In the genomic region with DNA sequence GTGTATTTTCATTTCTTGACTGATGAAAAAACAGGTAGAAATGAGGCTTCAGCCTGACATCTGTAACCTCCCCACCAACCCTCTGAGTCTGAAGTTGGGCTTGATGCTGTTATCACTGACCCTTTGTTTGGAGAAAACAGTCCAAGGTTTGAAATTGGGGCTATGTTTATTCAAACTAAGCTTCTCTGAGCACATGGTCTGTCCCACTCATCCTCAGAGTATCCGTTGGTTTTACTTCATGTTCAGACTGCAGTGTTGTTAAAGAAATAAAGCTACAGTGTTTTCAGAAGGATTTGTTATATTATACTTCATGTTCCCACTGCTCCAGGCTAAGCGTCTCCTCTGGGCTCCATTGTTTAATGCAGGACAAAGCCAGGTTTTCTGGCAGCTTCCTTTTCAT, we compare ENCODE assay signal across 10 cellular contexts. TPM values are rescaled to one million over a fixed set of nuclear protein-coding genes. Genes with fewer than 3 reads are reported as not detected.
DNase-seq lines count a peak whose midpoint lies in the region; ATAC-seq and TF ChIP-seq lines count a peak whose summit lies in the region.
"Had no signal": no experiment of that assay in that cellular context is flagged by ENCODE, and none has a peak within 500 bp of the region (broad histone marks: within the 10 kb centered on the region; RNA-seq: fewer than 3 reads in every experiment).

No MANE protein-coding gene starts in this region.

- H3K9me3 ChIP-seq in Karpas-422 (ENCODE audit: low read length), result no peaks in the 10 kb centered on the region
- no peaks in the 10 kb centered on the region for H3K9me3 ChIP-seq in esophagus muscularis mucosa
- H3K9me3 ChIP-seq in skeletal muscle satellite cell (replicated peaks; ENCODE audit: low read length), result no peaks in the 10 kb centered on the region
- H3K9me3 ChIP-seq: lower lobe of right lung had no signal

- peaks cover 76% of the 10 kb centered on the region for H3K4me1 ChIP-seq in Karpas-422 (ENCODE audit: low read length)
- peaks cover 41 to 73% (median 65%) of the 10 kb centered on the region in 4 donors for H3K4me1 ChIP-seq in esophagus muscularis mucosa
- H3K4me1 ChIP-seq in skeletal muscle satellite cell (ENCODE audit: control insufficient read depth, insufficient read depth, low read length), result peaks cover 55% of the 10 kb centered on the region

- H3K27me3 ChIP-seq in Karpas-422 (ENCODE audit: low read length) (no peaks in the 10 kb centered on the region), esophagus muscularis mucosa (no peaks in the 10 kb centered on the region), skeletal muscle satellite cell (ENCODE audit: control insufficient read depth, insufficient read depth, low read length) (no peaks in the 10 kb centered on the region)

- peak overlapping the region; percentile 22 for H3K27ac ChIP-seq in Karpas-422 (ENCODE audit: low read length)
- H3K27ac ChIP-seq in esophagus muscularis mucosa (replicated peaks in 1 of 4), result peak overlapping the region; percentile 54 to 95 (median 82)
- H3K27ac ChIP-seq: lower lobe of right lung, SK-N-MC had no signal

- H3K79me2 ChIP-seq in Karpas-422 (ENCODE audit: low read length), result peaks cover 94% of the 10 kb centered on the region

- no peak for TF ChIP-seq POLR2A in esophagus muscularis mucosa (IDR thresholded peaks at IDR 0.05; ENCODE audit: low read depth)

- H3K4me3 ChIP-seq in Karpas-422 (ENCODE audit: low read length) (no peak overlapping the region), WI38 (ENCODE audit: low read depth, low read length) (0 out of 2 replicates have a peak overlapping the region, but pooled peaks have one; percentile 0), esophagus muscularis mucosa (no peak overlapping the region), skeletal muscle satellite cell (ENCODE audit: low read length) (no peak overlapping the region)
- H3K4me3 ChIP-seq: lower lobe of right lung, SK-N-MC had no signal

- intact Hi-C loops in esophagus muscularis mucosa (cut with DNase I), result no loop called here

- H3K36me3 ChIP-seq in Karpas-422 (ENCODE audit: insufficient read depth, low read length) (0 out of 2 replicates have a peak, but pooled peaks cover 3% of the 10 kb centered on the region), esophagus muscularis mucosa (peaks cover 0 to 3% (median 0%) of the 10 kb centered on the region in 4 donors), skeletal muscle satellite cell (ENCODE audit: insufficient read depth, low read length) (peaks cover 4% of the 10 kb centered on the region)
- H3K36me3 ChIP-seq: lower lobe of right lung had no signal

- DNase-seq in Karpas-422, result no peak
- peak; percentile 75 for DNase-seq in esophagus muscularis mucosa (ENCODE audit: extremely low spot score)
- no peak for DNase-seq in putamen (ENCODE audit: low spot score)
- DNase-seq: lower lobe of right lung, NCI-H526 treated with DMSO at 0.1 percent for 48 hours had no signal

- no peaks in the 10 kb centered on the region for H4K20me1 ChIP-seq in Karpas-422 (ENCODE audit: insufficient read depth, low read depth, low read length)

- TF ChIP-seq CTCF in WI38 (IDR thresholded peaks at IDR 0.05; ENCODE audit: low read depth, low read length), result no peak
- TF ChIP-seq CTCF in esophagus muscularis mucosa (IDR thresholded peaks at IDR 0.05), result no peak

- H3K4me2 ChIP-seq in Karpas-422 (ENCODE audit: low read depth, low read length, poor library complexity, severe bottlenecking) (peak overlapping the region; percentile 8), skeletal muscle satellite cell (ENCODE audit: low read length) (peak overlapping the region; percentile 34)

- H3K9me2 ChIP-seq in Karpas-422 (replicated peaks; ENCODE audit: insufficient read depth, low read length), result no peaks in the 10 kb centered on the region

- WGBS in esophagus muscularis mucosa, result 26% methylated on average over 2 of the region's 2 CpGs

- peak overlapping the region; percentile 15; the same call in 1 of the 2 replicates for H3K9ac ChIP-seq in Karpas-422 (ENCODE audit: low read length)
- H3K9ac ChIP-seq in skeletal muscle satellite cell (ENCODE audit: low read depth, low read length), result no peak overlapping the region

- no peak for TF ChIP-seq EP300 in esophagus muscularis mucosa (IDR thresholded peaks at IDR 0.05)

- no peak overlapping the region for H2AFZ ChIP-seq in Karpas-422 (ENCODE audit: low read length)

- ATAC-seq in GM21619 (IDR thresholded peaks at IDR 0.05; ENCODE audit: unreplicated experiment), result no peak
- ATAC-seq in HG03196 (IDR thresholded peaks at IDR 0.05; ENCODE audit: unreplicated experiment), result no peak

RNA-seq across cellular contexts. Expression of gene MAPKBP1, which starts 6.0 kb away (rescaled TPM):
- 17.8 and 29.8 TPM in 2 replicates for total RNA-seq in Karpas-422 (2014; rRNA removed; shearing (Covaris generic); ENCODE audit: low replicate concordance)
- total RNA-seq in esophagus muscularis mucosa, result 10 to 100 TPM; 18.2 to 54.6 (median 42.9) TPM
- 12.9 and 13.8 TPM in 2 replicates for total RNA-seq in skeletal muscle satellite cell (2012; rRNA removed)

RNA-seq across cellular contexts. Expression of gene JMJD7, which starts 47.6 kb away (rescaled TPM):
- total RNA-seq in Karpas-422 (2014; rRNA removed; shearing (Covaris generic); ENCODE audit: low replicate concordance), result 2.8 and 9.2 TPM in 2 replicates
- total RNA-seq in esophagus muscularis mucosa, result 1 to 10 TPM; 6.2 to 9.6 (median 7.5) TPM
- total RNA-seq in skeletal muscle satellite cell (2012; rRNA removed), result 1.8 and 10.0 TPM in 2 replicates

RNA-seq across cellular contexts. Expression of gene PLA2G4B, which starts 58.4 kb away (rescaled TPM):
- 2.2 and 6.1 TPM in 2 replicates for total RNA-seq in Karpas-422 (2014; rRNA removed; shearing (Covaris generic); ENCODE audit: low replicate concordance)
- 1 to 10 TPM in 3 of 4 donors, under 1 TPM in 1; 0.91 to 6.6 (median 2.5) TPM for total RNA-seq in esophagus muscularis mucosa
- 0.44 and 0.76 TPM in 2 replicates for total RNA-seq in skeletal muscle satellite cell (2012; rRNA removed)
